8 cellular contexts compared by ENCODE assay signal in the genomic region with DNA sequence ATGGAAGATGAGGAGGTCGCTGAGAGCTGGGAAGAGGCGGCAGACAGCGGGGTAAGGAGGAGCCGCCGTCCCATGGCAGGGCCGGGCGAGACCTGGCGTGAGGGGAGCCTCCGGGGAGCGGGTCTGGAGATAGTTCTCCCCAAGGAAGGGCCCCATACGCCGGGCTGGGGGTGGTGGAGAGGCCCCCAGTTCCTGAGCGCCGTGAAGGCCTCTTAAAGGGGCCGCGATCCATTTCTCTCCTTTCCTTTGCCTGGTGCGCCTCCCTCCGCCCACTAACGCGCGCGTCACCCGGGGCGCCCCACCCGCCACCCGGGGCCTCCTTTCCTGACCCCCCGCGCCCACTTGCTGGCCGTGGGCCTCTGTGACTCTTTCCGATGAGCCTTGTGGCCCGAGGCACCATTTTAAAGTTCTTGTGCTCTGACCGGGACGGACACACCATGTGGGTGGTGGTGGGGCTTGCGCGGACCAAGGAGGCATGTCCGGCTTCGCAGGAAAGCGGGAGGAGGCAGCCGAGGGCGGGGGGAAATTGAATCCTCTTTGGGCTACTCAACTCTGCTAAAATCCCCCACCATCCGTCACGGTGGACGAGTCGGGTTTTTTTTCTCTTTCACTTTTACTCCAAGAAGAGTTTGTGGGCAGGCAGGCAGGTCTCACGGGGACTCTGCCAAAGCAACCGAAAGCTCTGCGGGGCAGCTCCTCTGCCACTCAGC. TPM values are rescaled to one million over a fixed set of nuclear protein-coding genes. Genes with fewer than 3 reads are reported as not detected.
A peak's percentile ranks its signal among the peaks of the same experiment; 100 is the strongest.
DNase-seq lines count a peak whose midpoint lies in the region; ATAC-seq and TF ChIP-seq lines count a peak whose summit lies in the region.

No MANE protein-coding gene starts in this region.

- H3K4me3 ChIP-seq in OCI-LY7 (ENCODE audit: low read depth, low read length, poor library complexity, severe bottlenecking) (peak overlapping the region; percentile 87), fibroblast of lung (replicated peaks in 1 of 4; ENCODE audit: control extremely low read depth in 1 of 4, insufficient read depth in 1 of 4, low read depth in 3 of 4, low read length in 4 of 4) (peak overlapping the region; percentile 86 to 98 (median 92))

- peak overlapping the region; percentile 97 for H3K4me2 ChIP-seq in OCI-LY7 (ENCODE audit: low read length)
- H3K4me2 ChIP-seq in fibroblast of lung (ENCODE audit: extremely low read depth, insufficient read depth, low read length), result peak overlapping the region; percentile 97

- intact Hi-C loops in OCI-LY7 (cut with micrococcal nuclease; ENCODE audit: unreplicated experiment), result loop anchor here (2.0 to 5.0 kb wide), 4 partner anchors 73 to 160 kb away; partner anchors contain the start of genes CPLANE2 and NECAP2

- BruUV-seq in OCI-LY7 (replicated peaks; lab: Mats Ljungman, UMichigan), result no TSS peak

- no peaks in the 10 kb centered on the region for H3K9me2 ChIP-seq in OCI-LY7 (ENCODE audit: insufficient read depth, low read length)

- peak; percentile 69 for ATAC-seq in GM19395 (IDR thresholded peaks at IDR 0.05; ENCODE audit: unreplicated experiment)
- ATAC-seq in HG03521 (IDR thresholded peaks at IDR 0.05; ENCODE audit: unreplicated experiment), result peak; percentile 49
- ATAC-seq in natural killer cell treated with Interleukin-12 subunit alpha and Interleukin-12 subunit beta and Interleukin-15 and Interleukin-18, amount 100 ng/mL, for 72 hours, result peak; percentile 83

- peaks cover 11% of the 10 kb centered on the region for H3K36me3 Mint-ChIP-seq in natural killer cell treated with Interleukin-12 subunit alpha and Interleukin-12 subunit beta and Interleukin-15 and Interleukin-18, amount 100 ng/mL, for 72 hours

- H3K4me1 ChIP-seq in OCI-LY7 (ENCODE audit: insufficient read depth, low read length, poor library complexity, severe bottlenecking), result peaks cover 23% of the 10 kb centered on the region
- H3K4me1 ChIP-seq in fibroblast of lung (ENCODE audit: control insufficient read depth, extremely low read depth, insufficient read depth, low read length), result peaks cover 11% of the 10 kb centered on the region

- H3K79me2 ChIP-seq in OCI-LY7 (ENCODE audit: insufficient read depth, low read depth, low read length) (peaks cover 50% of the 10 kb centered on the region), fibroblast of lung (ENCODE audit: control insufficient read depth, insufficient read depth, low read length) (peaks cover 47% of the 10 kb centered on the region)

- DNase-seq in CMK (ENCODE audit: low read depth) (peak; percentile 72), OCI-LY7 (ENCODE audit: low spot score) (peak; percentile 83), fibroblast of lung (ENCODE audit: low read depth in 2 of 2) (peak; percentile 84 to 90)
- DNase-seq in activated T-cell treated with anti-CD3 and anti-CD28 coated beads, Interleukin-2, amount 50 U/mL, for 48 hours, result peak; percentile 93
- peak; percentile 94 for DNase-seq in natural killer cell treated with Interleukin-12 subunit alpha and Interleukin-12 subunit beta and Interleukin-15 and Interleukin-18, amount 100 ng/mL, for 72 hours (ENCODE audit: low spot score)
- peak; percentile 91 for DNase-seq in stimulated activated naive CD4-positive, alpha-beta T cell treated with Interleukin-2 at 50 U/mL for 16 hours (lab: John Stamatoyannopoulos, UW)

- CTCF ChIA-PET in OCI-LY7 (lab: Charles Lee; ENCODE audit: unreplicated experiment), result no interaction called here

- H3K27me3 ChIP-seq in fibroblast of lung (ENCODE audit: control insufficient read depth, insufficient read depth, low read length), result no peaks in the 10 kb centered on the region

- 0 out of 2 replicates have a peak, but pooled peaks have one; percentile 44 for TF ChIP-seq CTCF in OCI-LY7 (conservative IDR thresholded peaks at IDR 0.05; ENCODE audit: low read length)
- TF ChIP-seq CTCF in fibroblast of lung (conservative IDR thresholded peaks at IDR 0.05 in 1 of 2, IDR thresholded peaks at IDR 0.05 in 1 of 2; ENCODE audit: low read depth in 1 of 2, low read length in 2 of 2), result no peak

- POLR2A ChIA-PET in OCI-LY7 (lab: Charles Lee), result interaction anchor here (0.6 to 1.0 kb wide), 2 partner anchors 12 to 15 kb away, joined by 4 to 5 read pairs; partner anchors contain the start of gene FBXO42

- peak overlapping the region; percentile 98 for H3K9ac ChIP-seq in fibroblast of lung (ENCODE audit: insufficient read depth, low read length)

- peaks cover under 1% of the 10 kb centered on the region for H3K9me3 Mint-ChIP-seq in natural killer cell treated with Interleukin-12 subunit alpha and Interleukin-12 subunit beta and Interleukin-15 and Interleukin-18, amount 100 ng/mL, for 72 hours

- H3K9me3 ChIP-seq in OCI-LY7 (ENCODE audit: low read length), result no peaks in the 10 kb centered on the region
- no peaks in the 10 kb centered on the region for H3K9me3 ChIP-seq in fibroblast of lung (ENCODE audit: control insufficient read depth, insufficient read depth, low read depth, low read length)

- H3K27me3 Mint-ChIP-seq in natural killer cell treated with Interleukin-12 subunit alpha and Interleukin-12 subunit beta and Interleukin-15 and Interleukin-18, amount 100 ng/mL, for 72 hours, result no peaks in the 10 kb centered on the region

- H3K36me3 ChIP-seq in OCI-LY7 (ENCODE audit: insufficient read depth, low read length), result peaks cover 8% of the 10 kb centered on the region; the same call in 1 of the 2 replicates
- peaks cover 1% of the 10 kb centered on the region for H3K36me3 ChIP-seq in fibroblast of lung (ENCODE audit: control insufficient read depth, insufficient read depth, low read length)

- H3K27ac ChIP-seq in OCI-LY7 (ENCODE audit: low read depth, low read length, poor library complexity, severe bottlenecking) (peak overlapping the region; percentile 71), fibroblast of lung (ENCODE audit: insufficient read depth, low read length) (peak overlapping the region; percentile 99)

- peaks cover 39 to 46% of the 10 kb centered on the region in 2 donors for H3K4me1 Mint-ChIP-seq in natural killer cell treated with Interleukin-12 subunit alpha and Interleukin-12 subunit beta and Interleukin-15 and Interleukin-18, amount 100 ng/mL, for 72 hours (ENCODE audit: low read depth in 2 of 2)

- H3K4me3 Mint-ChIP-seq in natural killer cell treated with Interleukin-12 subunit alpha and Interleukin-12 subunit beta and Interleukin-15 and Interleukin-18, amount 100 ng/mL, for 72 hours, result peak overlapping the region; percentile 84

- H2AFZ ChIP-seq in OCI-LY7 (ENCODE audit: low read length) (peak overlapping the region; percentile 26; the same call in 1 of the 2 replicates), fibroblast of lung (ENCODE audit: low read length) (no peak overlapping the region)

- H4K20me1 ChIP-seq in OCI-LY7 (ENCODE audit: insufficient read depth, low read length) (peaks cover 19% of the 10 kb centered on the region), fibroblast of lung (ENCODE audit: control insufficient read depth, extremely low read depth, insufficient read depth, low read length) (no peaks in the 10 kb centered on the region)

- H3K27ac Mint-ChIP-seq in natural killer cell treated with Interleukin-12 subunit alpha and Interleukin-12 subunit beta and Interleukin-15 and Interleukin-18, amount 100 ng/mL, for 72 hours, result peak overlapping the region; percentile 95 to 98

RNA-seq across cellular contexts. Expression of gene SZRD1, which starts 0.4 kb away (rescaled TPM):
- 50.3 and 57.2 TPM in 2 replicates for total RNA-seq in OCI-LY7 (2014; rRNA removed; shearing (Covaris generic))
- total RNA-seq in OCI-LY7 (2022) (96.0 and 98.9 TPM in 2 replicates), fibroblast of lung (20.8 and 30.1 TPM in 2 replicates)
- 95.1 and 151 TPM in 2 replicates for polyA plus RNA-seq in fibroblast of lung
- 110 and 146 TPM in 2 replicates for polyA plus RNA-seq in fibroblast of lung (2012)
- polyA minus RNA-seq in fibroblast of lung (ENCODE audit: low replicate concordance), result 156 and 193 TPM in 2 replicates
- total RNA-seq in natural killer cell treated with Interleukin-12 subunit alpha and Interleukin-12 subunit beta and Interleukin-15 and Interleukin-18, amount 100 ng/mL, for 72 hours, result 100 to 1,000 TPM; 232 to 279 TPM

RNA-seq across cellular contexts. Expression of gene FBXO42, which starts 15.1 kb away (rescaled TPM):
- 18.1 and 22.9 TPM in 2 replicates for total RNA-seq in OCI-LY7 (2014; rRNA removed; shearing (Covaris generic))
- total RNA-seq in OCI-LY7 (2022) (18.4 and 20.0 TPM in 2 replicates), fibroblast of lung (10.4 and 10.5 TPM in 2 replicates)
- 13.5 and 14.4 TPM in 2 replicates for polyA plus RNA-seq in fibroblast of lung
- 10.0 and 11.2 TPM in 2 replicates for polyA plus RNA-seq in fibroblast of lung (2012)
- polyA minus RNA-seq in fibroblast of lung (ENCODE audit: low replicate concordance), result 16.0 and 22.3 TPM in 2 replicates
- 10 to 100 TPM; 27.9 to 34.9 TPM for total RNA-seq in natural killer cell treated with Interleukin-12 subunit alpha and Interleukin-12 subunit beta and Interleukin-15 and Interleukin-18, amount 100 ng/mL, for 72 hours

Comparison
In these comparisons a context has a peak if more than half of its experiments do, and no peak if none do; other contexts are left out.
1. Peak in every context shown above with its lines: DNase-seq, ATAC-seq, H3K4me3 ChIP-seq and H3K27ac ChIP-seq.